ENCODE assay signal across 10 cellular contexts in the genomic region with DNA sequence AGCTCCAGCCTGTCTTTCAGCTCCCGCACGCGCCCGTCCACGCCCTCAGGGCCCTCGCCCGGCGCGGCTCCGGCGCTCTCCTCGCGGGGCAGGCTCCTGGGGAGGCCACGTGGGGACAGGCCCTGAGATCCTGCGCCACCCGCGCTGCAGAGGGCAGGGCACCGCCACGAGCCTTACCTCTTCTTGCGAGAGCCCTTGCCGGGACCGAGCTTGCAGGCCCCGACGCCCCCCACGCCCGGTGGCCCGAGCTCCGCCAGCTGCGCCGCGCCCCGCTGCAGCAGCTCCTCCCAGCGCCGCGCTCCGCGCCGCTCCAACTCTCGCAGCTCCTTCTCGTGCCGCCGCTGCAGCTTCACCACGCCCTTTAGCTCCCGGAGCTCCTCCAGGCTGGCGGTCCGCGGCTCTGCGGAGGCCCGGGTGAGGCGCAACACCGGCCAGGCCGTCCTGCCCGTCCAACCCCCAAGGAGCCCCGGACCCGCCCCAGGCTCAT. TPM values are rescaled to one million over a fixed set of nuclear protein-coding genes. Genes with fewer than 3 reads are reported as not detected.
DNase-seq lines count a peak whose midpoint lies in the region; ATAC-seq and TF ChIP-seq lines count a peak whose summit lies in the region.
"Had no signal": no experiment of that assay in that cellular context is flagged by ENCODE, and none has a peak within 500 bp of the region (broad histone marks: within the 10 kb centered on the region; RNA-seq: fewer than 3 reads in every experiment).

No MANE protein-coding gene starts in this region.

- peak; percentile 85 for DNase-seq in GM23248
- no peak for DNase-seq in Panc1 (ENCODE audit: low read depth, low spot score)
- peak; percentile 53 for DNase-seq in fibroblast of pulmonary artery (ENCODE audit: low read depth)
- DNase-seq in NCI-H187 (lab: John Stamatoyannopoulos, UW) = no peak
- DNase-seq in activated naive CD4-positive, alpha-beta T cell (lab: John Stamatoyannopoulos, UW) = no peak
- no peak for DNase-seq in activated T-cell treated with anti-CD3 and anti-CD28 coated beads for 4 hours
- no peak for DNase-seq in CD14-positive monocyte (ENCODE audit: low spot score)
- DNase-seq: activated B cell treated with CpG ODN at 0.5 μM for 24 hours, naive B cell had no signal

- WGBS in GM23248 (ENCODE audit: low coverage in 1 of 2, low lambda C conversion rate in 2 of 2, missing lambda C conversion rate in 2 of 2), 2 experiments = 2 to 3% methylated on average over 35 to 51 of the region's 55 CpGs

- no TSS peak for BruUV-seq in Panc1 (replicated peaks; lab: Mats Ljungman, UMichigan)

- intact Hi-C loops in Panc1 (cut with micrococcal nuclease; ENCODE audit: unreplicated experiment) = no loop called here
- intact Hi-C loops in CD14-positive monocyte (cut with micrococcal nuclease) = no loop called here

- ATAC-seq in Panc1 = peak; percentile 85

- H3K4me3 ChIP-seq in GM23248 (peak overlapping the region; percentile 56), Panc1 (ENCODE audit: low read depth in 2 of 2, low read length in 2 of 2) (peak overlapping the region; percentile 24 to 33), fibroblast of pulmonary artery (replicated peaks; ENCODE audit: low read depth, low read length) (peak overlapping the region; percentile 27), parathyroid adenoma (ENCODE audit: low read depth, low read length) (no peak overlapping the region)

- H3F3A ChIP-seq in GM23248 (ENCODE audit: insufficient read depth) = no peaks in the 10 kb centered on the region

- no peaks in the 10 kb centered on the region for H3K9me2 ChIP-seq in GM23248 (ENCODE audit: insufficient read depth)

- H3K9me3 Mint-ChIP-seq in CD14-positive monocyte = no peaks in the 10 kb centered on the region
- H3K9me3 Mint-ChIP-seq: activated B cell treated with CpG ODN at 0.5 μM for 24 hours, naive B cell had no signal

- H3K4me3 Mint-ChIP-seq in CD14-positive monocyte = no peak overlapping the region
- H3K4me3 Mint-ChIP-seq: activated B cell treated with CpG ODN at 0.5 μM for 24 hours, naive B cell had no signal

- peaks cover 0 to 1% (median under 1%) of the 10 kb centered on the region in 3 donors for H3K27me3 Mint-ChIP-seq in CD14-positive monocyte (ENCODE audit: low read depth in 3 of 3)
- H3K27me3 Mint-ChIP-seq: activated B cell treated with CpG ODN at 0.5 μM for 24 hours, naive B cell had no signal

- H3K9me3 ChIP-seq in GM23248 (ENCODE audit: low read depth) (no peaks in the 10 kb centered on the region), Panc1 (ENCODE audit: control insufficient read depth, insufficient read depth, low read depth, low read length) (no peaks in the 10 kb centered on the region), parathyroid adenoma (ENCODE audit: control insufficient read depth, low read length) (no peaks in the 10 kb centered on the region)

- no peak for TF ChIP-seq CTCF in Panc1 (IDR thresholded peaks at IDR 0.05)
- TF ChIP-seq CTCF in fibroblast of pulmonary artery (IDR thresholded peaks at IDR 0.05; ENCODE audit: low read length, missing control alignments) = no peak
- no peak for TF ChIP-seq CTCF in parathyroid adenoma (IDR thresholded peaks at IDR 0.05)
- no peak for TF ChIP-seq CTCF in CD14-positive monocyte (IDR thresholded peaks at IDR 0.05)

- no peaks in the 10 kb centered on the region for H3K79me2 ChIP-seq in GM23248 (ENCODE audit: insufficient read depth)
- H3K79me2 ChIP-seq in parathyroid adenoma = no peaks in the 10 kb centered on the region

- in situ Hi-C loops in GM23248 (cut with MboI) = no loop called here
- in situ Hi-C loops in Panc1 (cut with HindIII; ENCODE audit: low pct_unique_long_range_greater_than_20kb, low sequenced_read_pairs) = no loop called here

- peak overlapping the region; percentile 81 for H2AFZ ChIP-seq in GM23248
- peak overlapping the region; percentile 65 for H2AFZ ChIP-seq in parathyroid adenoma

- H4K20me1 ChIP-seq in GM23248 (ENCODE audit: insufficient read depth) = no peaks in the 10 kb centered on the region

- no peak overlapping the region for H3K27ac ChIP-seq in GM23248
- H3K27ac ChIP-seq in Panc1 (ENCODE audit: low read length) = no peak overlapping the region
- H3K27ac ChIP-seq in parathyroid adenoma = no peak overlapping the region

- peaks cover 28% of the 10 kb centered on the region for H3K4me1 Mint-ChIP-seq in CD14-positive monocyte
- H3K4me1 Mint-ChIP-seq: activated B cell treated with CpG ODN at 0.5 μM for 24 hours had no signal

- POLR2A ChIA-PET in Panc1 (lab: Charles Lee) = interaction anchor here (0.6 kb wide), 2 partner anchors 14 to 465 kb away, joined by 8 to 9 read pairs; no protein-coding TSS in a partner anchor

- H3K27me3 ChIP-seq in GM23248 (replicated peaks; ENCODE audit: insufficient read depth) (peaks cover 21% of the 10 kb centered on the region; the same call in 1 of the 2 replicates), Panc1 (ENCODE audit: control insufficient read depth, insufficient read depth, low read length) (no peaks in the 10 kb centered on the region), parathyroid adenoma (ENCODE audit: control insufficient read depth, insufficient read depth, low read length) (no peaks in the 10 kb centered on the region)

- H3K9ac ChIP-seq in GM23248 = peak overlapping the region; percentile 17; the same call in 1 of the 2 replicates
- no peak overlapping the region for H3K9ac ChIP-seq in parathyroid adenoma

- no peak overlapping the region for H3K27ac Mint-ChIP-seq in CD14-positive monocyte
- H3K27ac Mint-ChIP-seq: activated B cell treated with CpG ODN at 0.5 μM for 24 hours, naive B cell had no signal

- H3K4me1 ChIP-seq in GM23248 (ENCODE audit: insufficient read depth) = peaks cover 3% of the 10 kb centered on the region; the same call in 1 of the 2 replicates
- H3K4me1 ChIP-seq in Panc1 (ENCODE audit: control insufficient read depth, insufficient read depth, low read length) = peaks cover 9% of the 10 kb centered on the region; the same call in 1 of the 2 replicates
- no peaks in the 10 kb centered on the region for H3K4me1 ChIP-seq in parathyroid adenoma

- no peaks in the 10 kb centered on the region for H3K36me3 ChIP-seq in GM23248 (ENCODE audit: low read depth)
- no peaks in the 10 kb centered on the region for H3K36me3 ChIP-seq in Panc1 (ENCODE audit: control insufficient read depth, insufficient read depth, low read length)
- no peaks in the 10 kb centered on the region for H3K36me3 ChIP-seq in parathyroid adenoma (ENCODE audit: control insufficient read depth, insufficient read depth, low read length)

- CTCF ChIA-PET in Panc1 (lab: Charles Lee) = interaction anchor here (0.7 to 1.3 kb wide), 3 partner anchors 12 to 191 kb away, joined by 3 to 11 read pairs (median 4); no protein-coding TSS in a partner anchor

- peaks cover 79 to 95% of the 10 kb centered on the region in 2 donors for H3K36me3 Mint-ChIP-seq in CD14-positive monocyte

- H3K4me2 ChIP-seq in GM23248 (ENCODE audit: unreplicated experiment) (peak overlapping the region; percentile 79), parathyroid adenoma (ENCODE audit: low read length) (peak overlapping the region; percentile 62)

RNA-seq across cellular contexts. Expression of gene ANKRD63, which starts 8.3 kb away (rescaled TPM):
- total RNA-seq in GM23248 (2014; rRNA removed; shearing (Covaris generic)) = not detected in 2 replicates
- polyA plus RNA-seq in GM23248 (2016; fragmentation: Nextera tagmentation; extraction: Ambion mirVana) (not detected in 2 replicates), CD14-positive monocyte (not detected)
- 0.72 TPM for total RNA-seq in Panc1 (2021; ENCODE audit: unreplicated experiment)
- 0.19 TPM for polyA plus RNA-seq in Panc1 (2012; ENCODE audit: insufficient read length)
- total RNA-seq: activated B cell treated with CpG ODN at 0.5 μM for 24 hours had no signal

RNA-seq across cellular contexts. Expression of gene PLCB2, which starts 16.6 kb away (rescaled TPM):
- total RNA-seq in GM23248 (2014; rRNA removed; shearing (Covaris generic)) = 0.54 and 0.76 TPM in 2 replicates
- polyA plus RNA-seq in GM23248 (2016; fragmentation: Nextera tagmentation; extraction: Ambion mirVana) = 1.1 TPM in 2 replicates
- total RNA-seq in Panc1 (2021; ENCODE audit: unreplicated experiment) = 1.7 TPM
- 0.90 TPM for polyA plus RNA-seq in Panc1 (2012; ENCODE audit: insufficient read length)
- 10 to 100 TPM; 56.5 to 74.5 TPM for polyA plus RNA-seq in CD14-positive monocyte

RNA-seq across cellular contexts. Expression of gene INAFM2, which starts 32.4 kb away (rescaled TPM):
- 16.6 and 19.9 TPM in 2 replicates for total RNA-seq in GM23248 (2014; rRNA removed; shearing (Covaris generic))
- polyA plus RNA-seq in GM23248 (2016; fragmentation: Nextera tagmentation; extraction: Ambion mirVana) (3.9 and 4.5 TPM in 2 replicates), CD14-positive monocyte (1 to 10 TPM; 5.1 to 8.3 TPM)
- total RNA-seq in Panc1 (2021; ENCODE audit: unreplicated experiment) = 10.4 TPM
- 6.7 TPM for polyA plus RNA-seq in Panc1 (2012; ENCODE audit: insufficient read length)

RNA-seq across cellular contexts. Expression of gene CCDC9B, which starts 49.6 kb away (rescaled TPM):
- 16.9 and 19.6 TPM in 2 replicates for total RNA-seq in GM23248 (2014; rRNA removed; shearing (Covaris generic))
- polyA plus RNA-seq in GM23248 (2016; fragmentation: Nextera tagmentation; extraction: Ambion mirVana) (28.8 and 33.1 TPM in 2 replicates), CD14-positive monocyte (under 1 TPM; 0.13 to 0.39 TPM)
- 55.9 TPM for total RNA-seq in Panc1 (2021; ENCODE audit: unreplicated experiment)
- polyA plus RNA-seq in Panc1 (2012; ENCODE audit: insufficient read length) = 29.9 TPM

RNA-seq across cellular contexts. Expression of gene PAK6, which starts 52.3 kb away (rescaled TPM):
- not detected in 2 replicates for total RNA-seq in GM23248 (2014; rRNA removed; shearing (Covaris generic))
- polyA plus RNA-seq in GM23248 (2016; fragmentation: Nextera tagmentation; extraction: Ambion mirVana) (not detected in 2 replicates), CD14-positive monocyte (not detected)
- 6.3 TPM for total RNA-seq in Panc1 (2021; ENCODE audit: unreplicated experiment)
- polyA plus RNA-seq in Panc1 (2012; ENCODE audit: insufficient read length) = 2.8 TPM

Comparison
In these comparisons a context has a peak if more than half of its experiments do, and no peak if none do; other contexts are left out.
1. DNase-seq: peak in GM23248 (single experiment) and fibroblast of pulmonary artery (single experiment); none in Panc1 (single experiment), NCI-H187 (0 of 2), activated naive CD4-positive, alpha-beta T cell (0 of 4), activated T-cell treated with anti-CD3 and anti-CD28 coated beads for 4 hours (single experiment) and CD14-positive monocyte (single experiment).